Comparison of ENCODE assay signal across 1 cellular context in genomic region chr19:41373993-41374392, GRCh38.
TF ChIP-seq lines count a peak whose summit lies in the region.

No MANE protein-coding gene starts in this region.

TF ChIP-seq in H1, 55 proteins besides CTCF, POLR2A, EP300 and RAD21:
- TF ChIP-seq E2F6 (IDR thresholded peaks at IDR 0.05) (no peak), CREB1 (IDR thresholded peaks at IDR 0.05) (no peak), KDM5A (IDR thresholded peaks at IDR 0.05; ENCODE audit: low read length) (no peak), TAF7 (optimal IDR thresholded peaks at IDR 0.05; ENCODE audit: borderline replicate concordance, low read depth, low read length) (no peak), SIN3A (conservative IDR thresholded peaks at IDR 0.05 in 1 of 2, IDR thresholded peaks at IDR 0.05 in 1 of 2; ENCODE audit: low read depth in 1 of 2, low read length in 2 of 2) (no peak), SRF (IDR thresholded peaks at IDR 0.05; ENCODE audit: low read depth, low read length) (no peak), CHD1 (IDR thresholded peaks at IDR 0.05; ENCODE audit: low read depth, low read length) (no peak), SP1 (IDR thresholded peaks at IDR 0.05; ENCODE audit: low read depth, low read length) (no peak), SP2 (IDR thresholded peaks at IDR 0.05; ENCODE audit: low read length) (no peak), ATF3 (IDR thresholded peaks at IDR 0.05; ENCODE audit: insufficient read depth, low read depth, low read length) (no peak), NANOG (IDR thresholded peaks at IDR 0.05; ENCODE audit: insufficient read depth, low read depth, low read length, poor library complexity, severe bottlenecking) (no peak), HDAC6 (IDR thresholded peaks at IDR 0.05; ENCODE audit: low read depth, low read length) (no peak), CHD7 (IDR thresholded peaks at IDR 0.05; ENCODE audit: insufficient replicate concordance, low read length) (no peak), BACH1 (IDR thresholded peaks at IDR 0.05; ENCODE audit: low read length) (no peak), POLR2AphosphoS5 (IDR thresholded peaks at IDR 0.05; ENCODE audit: low read depth, low read length) (no peak), USF2 (IDR thresholded peaks at IDR 0.05; ENCODE audit: low read length) (no peak), GABPA (IDR thresholded peaks at IDR 0.05; ENCODE audit: borderline replicate concordance, insufficient read depth, low read length) (no peak), PHF8 (conservative IDR thresholded peaks at IDR 0.05; ENCODE audit: low read depth, low read length) (no peak)
